In the genomic region with DNA sequence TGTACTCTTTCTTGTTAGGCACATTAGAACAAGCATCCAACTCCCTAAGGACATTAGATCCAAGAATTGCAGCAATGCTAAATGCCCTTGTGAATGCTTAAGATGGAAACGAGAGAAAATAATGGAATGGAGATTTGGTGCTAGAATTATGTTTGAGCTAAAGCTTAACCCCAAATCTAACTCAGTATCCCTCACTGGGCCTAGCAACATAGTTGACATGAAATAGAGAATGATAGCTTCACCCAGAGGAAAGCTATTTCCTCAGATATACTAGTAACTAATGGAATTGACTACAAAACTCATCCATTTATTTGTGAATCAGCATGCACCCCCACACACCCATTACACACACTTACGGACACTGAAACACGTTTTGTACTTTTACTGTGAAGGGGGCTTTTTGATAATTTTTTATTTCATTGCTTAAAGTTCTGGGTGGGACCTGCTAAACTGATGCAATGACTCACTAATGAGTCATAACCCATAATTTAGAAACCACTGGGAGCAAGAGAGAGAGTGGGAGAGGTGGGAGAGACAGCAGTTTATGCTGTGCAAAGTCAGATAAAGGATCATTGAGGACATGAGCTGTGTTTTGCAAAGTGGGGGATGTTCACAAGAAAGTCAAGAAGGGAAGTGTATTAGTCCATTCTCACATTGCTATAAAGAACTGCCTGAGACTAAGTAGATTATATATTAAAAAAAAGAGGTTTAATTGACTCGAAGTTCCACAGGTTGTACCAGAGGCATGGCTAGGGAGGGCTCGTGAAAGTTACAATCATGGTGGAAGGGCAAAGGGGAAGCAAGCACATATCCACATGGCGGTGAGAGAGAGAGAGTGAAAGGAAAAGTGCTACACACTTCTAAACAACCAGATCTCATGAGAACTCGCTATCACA, we compare ENCODE assay signal across 15 cellular contexts.
DNase-seq lines count a peak whose midpoint lies in the region; ATAC-seq and TF ChIP-seq lines count a peak whose summit lies in the region.
"Had no signal": no experiment of that assay in that cellular context is flagged by ENCODE, and none has a peak within 500 bp of the region (broad histone marks: within the 10 kb centered on the region; RNA-seq: fewer than 3 reads in every experiment).

No MANE protein-coding gene starts in this region.

- 42% methylated on average over 7 of the region's 7 CpGs for WGBS in SK-N-SH (ENCODE audit: low lambda C conversion rate)
- 78% methylated on average over 2 of the region's 7 CpGs for WGBS in mesenchymal stem cell

- H3K18ac ChIP-seq in mesenchymal stem cell (ENCODE audit: low read depth in 1 of 2, low read length in 2 of 2): peak overlapping the region in 1 of 2 experiments; percentile 48

- peak overlapping the region in 1 of 2 experiments; percentile 21 for H2BK12ac ChIP-seq in mesenchymal stem cell (ENCODE audit: low read length in 2 of 2)

- peaks cover 8% of the 10 kb centered on the region for H3F3A ChIP-seq in SK-N-SH (replicated peaks; ENCODE audit: insufficient read depth)
- H3F3A ChIP-seq in Loucy (ENCODE audit: low read depth): no peaks in the 10 kb centered on the region

- H3K4me2 ChIP-seq in SK-N-SH (peak overlapping the region; percentile 44; the same call in 1 of the 2 replicates), Loucy (ENCODE audit: low read depth, low read length, poor library complexity, severe bottlenecking) (peak overlapping the region; percentile 16), mesenchymal stem cell (ENCODE audit: low read length, poor library complexity, severe bottlenecking) (no peak overlapping the region), Karpas-422 (ENCODE audit: low read depth, low read length, poor library complexity, severe bottlenecking) (no peak overlapping the region)
- H3K4me2 ChIP-seq: PC-9 had no signal

- TF ChIP-seq CTCF in SK-N-SH (IDR thresholded peaks at IDR 0.05) (no peak), Loucy (conservative IDR thresholded peaks at IDR 0.05; ENCODE audit: low read length) (no peak)

- H2BK15ac ChIP-seq in mesenchymal stem cell (ENCODE audit: low read depth, poor library complexity, severe bottlenecking): no peak overlapping the region

- CTCF ChIA-PET in SK-N-SH (lab: Yijun Ruan, JAX): no interaction called here

- DNase-seq in SK-N-SH (no peak), adipocyte (ENCODE audit: low read depth) (peak; percentile 2), mesenchymal stem cell (peak; percentile 61), NCI-H1436 treated with DMSO at 0.1 percent for 48 hours (lab: John Stamatoyannopoulos, UW) (no peak), GF-D8 (lab: John Stamatoyannopoulos, UW) (no peak), Karpas-422 (no peak)
- DNase-seq: anterior cingulate cortex, esophagus squamous epithelium, NCI-H1417, PC-9 had no signal

- H3K4ac ChIP-seq in mesenchymal stem cell (ENCODE audit: low read depth in 1 of 2, low read length in 2 of 2): peak overlapping the region in 1 of 2 experiments; percentile 17

- no peak overlapping the region for H4K8ac ChIP-seq in mesenchymal stem cell (ENCODE audit: low read length)

- peak overlapping the region in 1 of 2 experiments; percentile 51; a peak in 1 of 4 replicates for H3K27ac ChIP-seq in SK-N-SH (ENCODE audit: low read depth in 2 of 2, low read length in 1 of 2)
- H3K27ac ChIP-seq in mesenchymal stem cell (ENCODE audit: low read length, poor library complexity, severe bottlenecking): no peak overlapping the region
- H3K27ac ChIP-seq in Karpas-422 (ENCODE audit: low read length): no peak overlapping the region
- H3K27ac ChIP-seq: 22Rv1, PC-9 had no signal

- H3K79me2 ChIP-seq in SK-N-SH (ENCODE audit: insufficient read depth) (no peaks in the 10 kb centered on the region), Loucy (ENCODE audit: insufficient read depth, low read length) (no peaks in the 10 kb centered on the region), Karpas-422 (ENCODE audit: low read length) (no peaks in the 10 kb centered on the region)

- H3K4me3 ChIP-seq in SK-N-SH (ENCODE audit: low read depth in 2 of 2, low read length in 1 of 2) (no peak overlapping the region), Loucy (ENCODE audit: low read length, poor library complexity, severe bottlenecking) (no peak overlapping the region), adipocyte (ENCODE audit: low read length) (no peak overlapping the region), mesenchymal stem cell (ENCODE audit: insufficient read depth in 1 of 2, low read depth in 1 of 2, low read length in 2 of 2) (peak overlapping the region in 1 of 2 experiments; percentile 12), Karpas-422 (ENCODE audit: low read length) (no peak overlapping the region)
- H3K4me3 ChIP-seq: esophagus squamous epithelium, lung, PC-9 had no signal

- H3K9me3 ChIP-seq in SK-N-SH: no peaks in the 10 kb centered on the region
- peaks cover 10% of the 10 kb centered on the region; the same call in 1 of the 2 replicates for H3K9me3 ChIP-seq in Loucy (ENCODE audit: insufficient read depth, low read depth, low read length)
- peaks cover under 1% of the 10 kb centered on the region for H3K9me3 ChIP-seq in adipocyte (ENCODE audit: control insufficient read depth, low read length)
- no peaks in the 10 kb centered on the region for H3K9me3 ChIP-seq in mesenchymal stem cell (ENCODE audit: control insufficient read depth, low read length)
- no peaks in the 10 kb centered on the region for H3K9me3 ChIP-seq in Karpas-422 (ENCODE audit: low read length)
- H3K9me3 ChIP-seq: esophagus squamous epithelium had no signal

- no peaks in the 10 kb centered on the region for H3K79me1 ChIP-seq in mesenchymal stem cell (replicated peaks; ENCODE audit: low read length, poor library complexity, severe bottlenecking)

- H3K14ac ChIP-seq in mesenchymal stem cell (ENCODE audit: low read length in 2 of 2): no peak overlapping the region

- POLR2A ChIA-PET in SK-N-SH (lab: Yijun Ruan, JAX): no interaction called here

- H2BK120ac ChIP-seq in mesenchymal stem cell (ENCODE audit: low read depth, low read length): no peak overlapping the region

- H4K91ac ChIP-seq in mesenchymal stem cell (ENCODE audit: low read length): no peak overlapping the region

- H4K20me1 ChIP-seq in SK-N-SH (ENCODE audit: insufficient read depth) (no peaks in the 10 kb centered on the region), Loucy (ENCODE audit: insufficient read depth, low read length, poor library complexity, severe bottlenecking) (no peaks in the 10 kb centered on the region), Karpas-422 (ENCODE audit: insufficient read depth, low read depth, low read length) (no peaks in the 10 kb centered on the region)

- H3K9me2 ChIP-seq in SK-N-SH (no peaks in the 10 kb centered on the region), Loucy (replicated peaks; ENCODE audit: low read depth, low read length) (no peaks in the 10 kb centered on the region), Karpas-422 (replicated peaks; ENCODE audit: insufficient read depth, low read length) (no peaks in the 10 kb centered on the region)

- H3K9ac ChIP-seq in SK-N-SH (no peak overlapping the region), Loucy (ENCODE audit: low read depth, low read length, poor library complexity, severe bottlenecking) (no peak overlapping the region), adipocyte (ENCODE audit: low read length) (no peak overlapping the region), mesenchymal stem cell (ENCODE audit: low read length) (no peak overlapping the region), Karpas-422 (ENCODE audit: low read length) (no peak overlapping the region)

- no peaks in the 10 kb centered on the region for H3K36me3 ChIP-seq in SK-N-SH (replicated peaks in 1 of 2; ENCODE audit: control insufficient read depth in 1 of 2, insufficient read depth in 2 of 2, low read length in 1 of 2)
- no peaks in the 10 kb centered on the region for H3K36me3 ChIP-seq in Loucy (ENCODE audit: insufficient read depth, low read length)
- no peaks in the 10 kb centered on the region for H3K36me3 ChIP-seq in adipocyte (ENCODE audit: control insufficient read depth, insufficient read depth, low read length, severe bottlenecking)
- no peaks in the 10 kb centered on the region for H3K36me3 ChIP-seq in mesenchymal stem cell (ENCODE audit: control insufficient read depth in 1 of 2, insufficient read depth in 2 of 2, low read depth in 1 of 2, low read length in 2 of 2)
- H3K36me3 ChIP-seq in Karpas-422 (ENCODE audit: insufficient read depth, low read length): no peaks in the 10 kb centered on the region
- H3K36me3 ChIP-seq: esophagus squamous epithelium had no signal

- H2AK5ac ChIP-seq in mesenchymal stem cell (ENCODE audit: low read length, severe bottlenecking): no peak overlapping the region

- H2BK5ac ChIP-seq in mesenchymal stem cell (ENCODE audit: low read depth, low read length, poor library complexity, severe bottlenecking): no peak overlapping the region

- H2AFZ ChIP-seq in SK-N-SH (ENCODE audit: low read depth) (no peak overlapping the region), Loucy (ENCODE audit: low read length) (0 out of 2 replicates have a peak overlapping the region, but pooled peaks have one; percentile 23), mesenchymal stem cell (ENCODE audit: low read depth, low read length) (no peak overlapping the region), Karpas-422 (ENCODE audit: low read length) (no peak overlapping the region)
- H2AFZ ChIP-seq: PC-9 had no signal

- H3K4me1 ChIP-seq in SK-N-SH (ENCODE audit: control insufficient read depth in 1 of 2, insufficient read depth in 2 of 2, low read depth in 1 of 2, low read length in 1 of 2) (no peaks in the 10 kb centered on the region; a peak in 1 of 4 replicates), Loucy (ENCODE audit: insufficient read depth, low read length, poor library complexity, severe bottlenecking) (peaks cover 24% of the 10 kb centered on the region), adipocyte (ENCODE audit: control insufficient read depth, insufficient read depth, low read length) (peaks cover 16% of the 10 kb centered on the region), mesenchymal stem cell (ENCODE audit: control insufficient read depth, insufficient read depth, low read depth, low read length) (no peaks in the 10 kb centered on the region), Karpas-422 (ENCODE audit: low read length) (no peaks in the 10 kb centered on the region)
- H3K4me1 ChIP-seq: esophagus squamous epithelium had no signal

- H3K27me3 ChIP-seq in SK-N-SH (ENCODE audit: insufficient read depth) (no peaks in the 10 kb centered on the region), Loucy (ENCODE audit: insufficient read depth, low read length, poor library complexity, severe bottlenecking) (no peaks in the 10 kb centered on the region), adipocyte (replicated peaks; ENCODE audit: control insufficient read depth, insufficient read depth, low read length) (no peaks in the 10 kb centered on the region), mesenchymal stem cell (ENCODE audit: control insufficient read depth in 1 of 2, insufficient read depth in 1 of 2, low read length in 2 of 2) (no peaks in the 10 kb centered on the region), Karpas-422 (ENCODE audit: low read length) (no peaks in the 10 kb centered on the region)
- H3K27me3 ChIP-seq: esophagus squamous epithelium had no signal

- ATAC-seq in SK-N-SH treated with all-trans-retinoic acid at 6 μM for 48 hours: no peak
- ATAC-seq: WTC11 had no signal

- TF ChIP-seq RAD21 in SK-N-SH (IDR thresholded peaks at IDR 0.05; ENCODE audit: low read length): no peak

- H3K23ac ChIP-seq in mesenchymal stem cell (ENCODE audit: low read length in 2 of 2): no peak overlapping the region

- no peak for TF ChIP-seq EP300 in SK-N-SH (IDR thresholded peaks at IDR 0.05; ENCODE audit: borderline replicate concordance in 1 of 2, low read depth in 1 of 2, low read length in 1 of 2)

Comparison
In these comparisons a context has a peak if more than half of its experiments do, and no peak if none do; other contexts are left out.
1. DNase-seq: peak in adipocyte (single experiment) and mesenchymal stem cell (single experiment); none in SK-N-SH (single experiment), NCI-H1436 treated with DMSO at 0.1 percent for 48 hours (single experiment), GF-D8 (single experiment) and Karpas-422 (single experiment).
2. H3K4me2 ChIP-seq: peak in SK-N-SH (single experiment) and Loucy (single experiment); none in mesenchymal stem cell (single experiment) and Karpas-422 (single experiment).